10 cellular contexts compared by ENCODE assay signal in the genomic region with DNA sequence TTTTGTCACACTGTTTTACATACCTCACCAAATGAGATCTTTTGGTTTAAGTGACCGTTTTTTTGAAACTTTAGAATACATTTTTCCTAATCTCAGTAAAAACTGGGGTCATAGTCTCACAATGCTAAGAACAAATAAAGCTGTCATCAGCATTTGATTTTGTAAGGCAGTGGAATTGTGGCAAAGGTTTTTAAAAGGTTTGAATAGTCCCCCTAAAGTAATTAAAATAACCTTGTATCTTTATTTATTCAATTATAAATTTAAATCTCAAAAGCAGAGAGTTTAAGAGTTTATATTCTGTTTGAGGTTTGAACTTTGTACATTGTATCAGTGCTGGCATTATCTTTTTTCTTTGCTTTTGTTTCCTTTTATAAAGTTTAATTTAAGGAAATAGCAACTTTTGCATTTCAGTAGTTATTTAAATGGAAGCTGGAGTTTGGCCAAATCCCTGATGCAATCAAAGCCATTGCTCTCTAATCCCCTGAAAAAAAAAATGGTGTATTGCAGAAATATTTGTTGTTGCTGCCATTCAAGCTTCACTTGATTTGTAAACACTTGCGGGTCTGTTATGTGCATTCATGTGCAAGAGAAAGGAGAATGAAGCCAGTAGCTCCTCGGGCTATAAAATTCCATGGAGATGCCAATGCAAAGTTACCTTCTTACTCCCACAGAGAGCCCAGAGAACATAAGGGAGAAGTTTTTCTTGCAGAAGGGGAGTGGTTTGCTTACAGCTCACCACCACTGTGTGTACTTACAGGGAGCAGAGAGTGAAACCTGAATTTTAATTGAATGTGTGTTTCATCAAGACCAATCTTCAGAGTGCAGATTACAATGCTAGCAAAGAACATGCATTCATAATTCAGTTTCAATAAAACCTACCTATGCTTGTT.
DNase-seq lines count a peak whose midpoint lies in the region; ATAC-seq, FAIRE-seq and TF ChIP-seq lines count a peak whose summit lies in the region.
"Had no signal": no experiment of that assay in that cellular context is flagged by ENCODE, and none has a peak within 500 bp of the region (broad histone marks: within the 10 kb centered on the region; RNA-seq: fewer than 3 reads in every experiment).

No MANE protein-coding gene starts in this region.

- FAIRE-seq in bronchial epithelial cell (lab: Jason Lieb, UNC): peak; percentile 7

- no peak for TF ChIP-seq POLR2A in testis (IDR thresholded peaks at IDR 0.05)

- WGBS in testis, 2 donors: 50 to 65% methylated on average over 3 of the region's 3 CpGs

- H3K27ac ChIP-seq in testis: no peak overlapping the region
- H3K27ac ChIP-seq: neutrophil had no signal

- H3K9me3 ChIP-seq in testis: no peaks in the 10 kb centered on the region
- H3K9me3 ChIP-seq: neutrophil had no signal

- no peaks in the 10 kb centered on the region for H3K4me1 ChIP-seq in testis

- no peaks in the 10 kb centered on the region for H3K36me3 ChIP-seq in bronchial epithelial cell (ENCODE audit: control insufficient read depth, insufficient read depth, low read length)
- no peaks in the 10 kb centered on the region for H3K36me3 ChIP-seq in testis (ENCODE audit: low read depth, missing control alignments)
- H3K36me3 ChIP-seq: neutrophil had no signal

- intact Hi-C loops in Right ventricle myocardium superior (cut with DNase I) (no loop called here), testis (cut with DNase I; ENCODE audit: low total_unique reads) (no loop called here)

- H3K27me3 ChIP-seq in bronchial epithelial cell (ENCODE audit: control insufficient read depth, insufficient read depth, low read length) (no peaks in the 10 kb centered on the region), testis (no peaks in the 10 kb centered on the region)
- H3K27me3 ChIP-seq: neutrophil had no signal

- no peak overlapping the region for H3K4me3 ChIP-seq in bronchial epithelial cell (ENCODE audit: low read depth, low read length)
- H3K4me3 ChIP-seq in testis: no peak overlapping the region

- ATAC-seq in GM19455 (IDR thresholded peaks at IDR 0.05; ENCODE audit: unreplicated experiment): no peak
- ATAC-seq in Right ventricle myocardium superior (ENCODE audit: poor library complexity): no peak

- DNase-seq in DMS114 treated with DMSO at 0.1 percent for 48 hours (lab: John Stamatoyannopoulos, UW; ENCODE audit: unreplicated experiment) (peak; percentile 67), LoVo (ENCODE audit: low spot score) (peak; percentile 64), bronchial epithelial cell (ENCODE audit: low read depth) (peak; percentile 48), kidney glomerular epithelial cell (lab: John Stamatoyannopoulos, UW) (peak; percentile 72), ureter (ENCODE audit: low spot score) (no peak), Right ventricle myocardium superior (no peak), testis (no peak)
- DNase-seq: T-helper 9 cell had no signal

- TF ChIP-seq CTCF in bronchial epithelial cell (IDR thresholded peaks at IDR 0.05; ENCODE audit: insufficient read depth, low read length, severe bottlenecking): no peak
- no peak for TF ChIP-seq CTCF in testis (IDR thresholded peaks at IDR 0.05)

Comparison
In these comparisons a context has a peak if more than half of its experiments do, and no peak if none do; other contexts are left out.
1. DNase-seq: peak in DMS114 treated with DMSO at 0.1 percent for 48 hours (single experiment), LoVo (single experiment), bronchial epithelial cell (single experiment) and kidney glomerular epithelial cell (single experiment); none in ureter (single experiment), Right ventricle myocardium superior (single experiment) and testis (single experiment).